ENCODE assay signal across 13 cellular contexts in the genomic region with DNA sequence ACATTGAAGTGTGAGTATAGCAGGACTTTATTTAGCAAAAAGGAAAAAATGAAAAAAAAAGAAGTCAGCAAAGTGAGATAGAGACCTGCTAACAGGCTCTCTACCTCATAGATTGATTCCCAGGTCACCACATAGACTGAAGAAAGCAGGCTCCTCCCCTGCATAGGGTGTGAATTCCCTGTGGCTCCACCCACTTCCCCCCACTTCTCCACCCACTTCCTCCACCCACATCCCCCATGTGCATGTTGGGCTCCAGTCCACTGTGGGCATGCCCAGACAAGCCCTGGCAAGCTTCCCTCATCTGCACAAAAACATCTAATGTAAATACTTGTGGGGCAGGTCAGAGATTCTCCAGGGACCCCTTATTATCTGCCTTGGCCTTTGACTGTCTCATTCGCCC.
DNase-seq lines count a peak whose midpoint lies in the region; ATAC-seq and TF ChIP-seq lines count a peak whose summit lies in the region.
"Had no signal": no experiment of that assay in that cellular context is flagged by ENCODE, and none has a peak within 500 bp of the region (broad histone marks: within the 10 kb centered on the region; RNA-seq: fewer than 3 reads in every experiment).

No MANE protein-coding gene starts in this region.

- H2BK120ac ChIP-seq in IMR-90 (ENCODE audit: low read depth, low read length): no peak overlapping the region

- no peak overlapping the region for H2AK9ac ChIP-seq in IMR-90 (replicated peaks; ENCODE audit: low read depth, low read length, poor library complexity)

- H3K4ac ChIP-seq in IMR-90 (ENCODE audit: low read depth, low read length): no peak overlapping the region

- H3K14ac ChIP-seq in IMR-90 (replicated peaks; ENCODE audit: low read depth, low read length): no peak overlapping the region

- peak; percentile 21 for DNase-seq in activated naive CD4-positive, alpha-beta T cell treated with anti-CD3 and anti-CD28 coated beads, Interleukin-2, amount 10 ng/mL, durations not matched to agents 7 days and 5 days
- no peak for DNase-seq in activated naive CD4-positive, alpha-beta T cell treated with anti-CD3 and anti-CD28 coated beads, Interleukin-2, amount 50 U/mL, for 72 hours (ENCODE audit: low spot score in 2 of 2)
- peak; percentile 17 for DNase-seq in IMR-90
- peak; percentile 27 to 43 for DNase-seq in cardiac fibroblast (ENCODE audit: low read depth in 2 of 2)
- DNase-seq in skeletal muscle cell (ENCODE audit: low read depth): peak; percentile 19
- no peak for DNase-seq in sciatic nerve (ENCODE audit: low spot score)
- DNase-seq in NCI-H1694 (lab: John Stamatoyannopoulos, UW): no peak
- DNase-seq in mucosa of gallbladder (ENCODE audit: low spot score): no peak
- DNase-seq: activated CD4-positive, alpha-beta T cell treated with anti-CD3 and anti-CD28 coated beads, Interleukin-2, amount 50 U/mL, for 1 hour; NCI-H187; SIG-M5 had no signal

- H3K27me3 Mint-ChIP-seq in activated naive CD4-positive, alpha-beta T cell treated with anti-CD3 and anti-CD28 coated beads, Interleukin-2, amount 10 ng/mL, durations not matched to agents 7 days and 5 days: no peaks in the 10 kb centered on the region

- in situ Hi-C loops in IMR-90 (cut with MboI; ENCODE audit: low sequenced_read_pairs): no loop called here

- no peaks in the 10 kb centered on the region for H3K27me3 ChIP-seq in IMR-90 (ENCODE audit: control insufficient read depth, insufficient read depth, low read length)

- no peak overlapping the region for H4K8ac ChIP-seq in IMR-90 (ENCODE audit: low read depth in 2 of 2, low read length in 2 of 2)

- H3K23ac ChIP-seq in IMR-90 (ENCODE audit: low read depth, low read length): no peak overlapping the region

- intact Hi-C loops in IMR-90 (cut with micrococcal nuclease): no loop called here
- intact Hi-C loops in sciatic nerve (cut with DNase I): no loop called here

- no peak overlapping the region; the same call in 1 of the 2 replicates for H3K27ac ChIP-seq in IMR-90 (ENCODE audit: insufficient read depth, low read length)
- H3K27ac ChIP-seq: C4-2B had no signal

- H3K36me3 ChIP-seq in IMR-90 (ENCODE audit: control insufficient read depth, insufficient read depth, low read length): no peaks in the 10 kb centered on the region
- H3K36me3 ChIP-seq: HAP-1 had no signal

- BruUV-seq in IMR-90 (replicated peaks; lab: Mats Ljungman, UMichigan): no TSS peak

- no peak for TF ChIP-seq CTCF in IMR-90 (conservative IDR thresholded peaks at IDR 0.05; ENCODE audit: low read depth, low read length)
- TF ChIP-seq CTCF in cardiac fibroblast (IDR thresholded peaks at IDR 0.05; ENCODE audit: low read depth, low read length): no peak

- no peaks in the 10 kb centered on the region for H3K79me1 ChIP-seq in IMR-90 (ENCODE audit: low read depth in 1 of 2, low read length in 2 of 2)

- no peaks in the 10 kb centered on the region for H3K36me3 Mint-ChIP-seq in activated naive CD4-positive, alpha-beta T cell treated with anti-CD3 and anti-CD28 coated beads, Interleukin-2, amount 10 ng/mL, durations not matched to agents 7 days and 5 days
- H3K36me3 Mint-ChIP-seq in activated naive CD4-positive, alpha-beta T cell treated with anti-CD3 and anti-CD28 coated beads, Interleukin-2, amount 50 U/mL, for 72 hours: no peaks in the 10 kb centered on the region

- no peak overlapping the region for H3K27ac Mint-ChIP-seq in activated naive CD4-positive, alpha-beta T cell treated with anti-CD3 and anti-CD28 coated beads, Interleukin-2, amount 10 ng/mL, durations not matched to agents 7 days and 5 days
- no peak overlapping the region for H3K27ac Mint-ChIP-seq in activated naive CD4-positive, alpha-beta T cell treated with anti-CD3 and anti-CD28 coated beads, Interleukin-2, amount 50 U/mL, for 72 hours

- H3K9me3 ChIP-seq in IMR-90 (ENCODE audit: control insufficient read depth, insufficient read depth, low read length): no peaks in the 10 kb centered on the region
- H3K9me3 ChIP-seq: HAP-1 had no signal

- no peaks in the 10 kb centered on the region for H3K9me3 Mint-ChIP-seq in activated naive CD4-positive, alpha-beta T cell treated with anti-CD3 and anti-CD28 coated beads, Interleukin-2, amount 10 ng/mL, durations not matched to agents 7 days and 5 days
- H3K9me3 Mint-ChIP-seq in activated naive CD4-positive, alpha-beta T cell treated with anti-CD3 and anti-CD28 coated beads, Interleukin-2, amount 50 U/mL, for 72 hours: peaks cover 4 to 5% of the 10 kb centered on the region in 2 donors

- H4K20me1 ChIP-seq in IMR-90 (ENCODE audit: insufficient read depth, low read length): no peaks in the 10 kb centered on the region

- peak overlapping the region; percentile 32; the same call in 1 of the 2 replicates for H4K91ac ChIP-seq in IMR-90 (ENCODE audit: insufficient read depth, low read depth, low read length)

- no peak overlapping the region; the same call in 1 of the 2 replicates for H4K5ac ChIP-seq in IMR-90 (ENCODE audit: low read depth, low read length)

- CTCF ChIA-PET in activated naive CD4-positive, alpha-beta T cell treated with anti-CD3 and anti-CD28 coated beads, Interleukin-2, amount 10 ng/mL, durations not matched to agents 7 days and 5 days (lab: Charles Lee): no interaction called here
- CTCF ChIA-PET in IMR-90 (lab: Yijun Ruan, JAX): no interaction called here

- no peak overlapping the region for H3K56ac ChIP-seq in IMR-90 (ENCODE audit: extremely low read depth, insufficient read depth, low read length)

- POLR2A ChIA-PET in IMR-90 (lab: Charles Lee; ENCODE audit: unreplicated experiment): no interaction called here

- peak overlapping the region; percentile 23 for H2AFZ ChIP-seq in IMR-90 (replicated peaks; ENCODE audit: low read length, poor library complexity)

- no peak overlapping the region for H3K4me3 ChIP-seq in IMR-90 (ENCODE audit: insufficient read depth, low read depth, low read length)
- H3K4me3 ChIP-seq in cardiac fibroblast (replicated peaks in 1 of 2; ENCODE audit: low read depth in 2 of 2, low read length in 2 of 2): no peak overlapping the region
- H3K4me3 ChIP-seq in skeletal muscle cell (ENCODE audit: low read depth, low read length): no peak overlapping the region
- H3K4me3 ChIP-seq: HAP-1 had no signal

- no peaks in the 10 kb centered on the region for H3K9me1 ChIP-seq in IMR-90 (ENCODE audit: insufficient read depth, low read length)

- 0 out of 2 replicates have a peak overlapping the region, but pooled peaks have one; percentile 7 for H2BK20ac ChIP-seq in IMR-90 (ENCODE audit: low read depth, low read length)

- no peak overlapping the region for H3K9ac ChIP-seq in IMR-90 (ENCODE audit: low read depth, low read length)

- peak overlapping the region; percentile 86 for H3K18ac ChIP-seq in IMR-90 (ENCODE audit: low read depth, low read length)

- H3K4me2 ChIP-seq in IMR-90 (ENCODE audit: low read depth, low read length): no peak overlapping the region

- H2AK5ac ChIP-seq in IMR-90 (ENCODE audit: low read depth, low read length): no peak overlapping the region

- no peak for TF ChIP-seq RAD21 in IMR-90 (IDR thresholded peaks at IDR 0.05; ENCODE audit: low read length)

- no peak overlapping the region for H3K4me3 Mint-ChIP-seq in activated naive CD4-positive, alpha-beta T cell treated with anti-CD3 and anti-CD28 coated beads, Interleukin-2, amount 10 ng/mL, durations not matched to agents 7 days and 5 days

- WGBS in IMR-90 (ENCODE audit: extremely low coverage in 2 of 2, insufficient read length in 1 of 2), 2 experiments: no CpG with 5 or more reads among the region's 1 CpG

- H3K4me1 Mint-ChIP-seq in activated naive CD4-positive, alpha-beta T cell treated with anti-CD3 and anti-CD28 coated beads, Interleukin-2, amount 10 ng/mL, durations not matched to agents 7 days and 5 days: no peaks in the 10 kb centered on the region

- no peak overlapping the region for H2BK15ac ChIP-seq in IMR-90 (ENCODE audit: low read depth, low read length)

- H2BK5ac ChIP-seq in IMR-90 (ENCODE audit: low read depth, low read length, poor library complexity, severe bottlenecking): peak overlapping the region; percentile 62

- no peak for TF ChIP-seq POLR2A in IMR-90 (IDR thresholded peaks at IDR 0.05; ENCODE audit: low read depth, low read length)

- no peak for ATAC-seq in activated naive CD4-positive, alpha-beta T cell treated with anti-CD3 and anti-CD28 coated beads, Interleukin-2, amount 50 U/mL, for 72 hours
- ATAC-seq in IMR-90 (ENCODE audit: low read depth): no peak
- ATAC-seq in sciatic nerve: no peak

- dilution Hi-C loops in IMR-90 (cut with HindIII; ENCODE audit: low sequenced_read_pairs, unreplicated experiment): no loop called here

- H3K4me1 ChIP-seq in IMR-90 (ENCODE audit: control insufficient read depth, insufficient read depth, low read length): 0 out of 2 replicates have a peak, but pooled peaks cover 3% of the 10 kb centered on the region
- H3K4me1 ChIP-seq: HAP-1 had no signal

TF ChIP-seq in IMR-90, 13 proteins besides CTCF, POLR2A, EP300 and RAD21:
- no peak for TF ChIP-seq FOS (IDR thresholded peaks at IDR 0.05; ENCODE audit: low read depth, low read length)
- TF ChIP-seq SMC3 (IDR thresholded peaks at IDR 0.05; ENCODE audit: low read depth, low read length): no peak

Comparison
In these comparisons a context has a peak if more than half of its experiments do, and no peak if none do; other contexts are left out.
1. DNase-seq: peak in activated naive CD4-positive, alpha-beta T cell treated with anti-CD3 and anti-CD28 coated beads, Interleukin-2, amount 10 ng/mL, durations not matched to agents 7 days and 5 days (single experiment), IMR-90 (single experiment), cardiac fibroblast (2 of 2) and skeletal muscle cell (single experiment); none in activated naive CD4-positive, alpha-beta T cell treated with anti-CD3 and anti-CD28 coated beads, Interleukin-2, amount 50 U/mL, for 72 hours (0 of 2), sciatic nerve (single experiment), NCI-H1694 (single experiment) and mucosa of gallbladder (single experiment).